Comparison of ENCODE assay signal across 3 cellular contexts in the genomic region with DNA sequence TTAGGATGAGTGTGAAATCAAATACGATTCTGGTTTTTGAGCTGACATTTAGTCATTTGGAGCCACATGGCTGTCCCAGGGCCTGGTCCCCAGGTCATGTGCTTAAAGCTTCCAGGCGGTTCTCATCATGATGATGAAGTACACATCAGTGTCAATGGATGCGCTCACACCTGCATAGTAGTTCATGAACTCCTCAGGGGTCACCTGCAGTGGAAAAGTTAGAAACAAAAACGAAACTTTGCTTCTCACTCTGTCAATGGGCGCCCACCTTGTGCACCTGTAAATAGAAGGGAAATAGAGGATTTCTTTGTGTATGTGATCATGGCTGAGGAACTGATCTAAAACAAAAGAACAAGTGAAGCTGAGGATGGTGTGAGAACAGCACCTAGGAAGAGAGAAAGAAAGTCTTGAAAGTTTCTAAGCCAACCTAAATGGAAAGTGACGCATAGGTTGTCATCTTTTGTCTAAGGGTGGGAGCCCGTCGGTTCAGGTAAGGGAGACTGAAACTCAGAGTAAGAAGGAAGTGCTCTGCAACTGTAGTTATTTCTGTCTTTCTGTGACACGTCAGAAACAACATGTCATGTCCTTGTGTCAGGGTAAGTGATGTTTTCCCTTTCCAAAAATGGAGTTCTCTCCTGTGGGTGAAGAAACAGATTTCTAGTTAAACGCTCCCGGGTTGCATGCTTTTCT.
TF ChIP-seq lines count a peak whose summit lies in the region.

No MANE protein-coding gene starts in this region.

TF ChIP-seq in GM12878, 131 proteins besides CTCF, POLR2A, EP300 and RAD21 (continues in another document):
- TF ChIP-seq SUZ12 (IDR thresholded peaks at IDR 0.05; ENCODE audit: unreplicated experiment) (no peak), IKZF2 (IDR thresholded peaks at IDR 0.05) (peak in 1 of 2 experiments; percentile 67), EZH2 (IDR thresholded peaks at IDR 0.05; ENCODE audit: borderline replicate concordance, control insufficient read depth, low read depth, low read length) (no peak), SIN3A (IDR thresholded peaks at IDR 0.05; ENCODE audit: low read depth, low read length) (no peak), CHD4 (IDR thresholded peaks at IDR 0.05) (no peak), EED (IDR thresholded peaks at IDR 0.05; ENCODE audit: low read depth) (peak; percentile 81), CREB1 (IDR thresholded peaks at IDR 0.05; ENCODE audit: low read depth) (peak; percentile 91), NRF1 (conservative IDR thresholded peaks at IDR 0.05; ENCODE audit: low read depth, low read length) (no peak)
- TF ChIP-seq, protein P1, sequence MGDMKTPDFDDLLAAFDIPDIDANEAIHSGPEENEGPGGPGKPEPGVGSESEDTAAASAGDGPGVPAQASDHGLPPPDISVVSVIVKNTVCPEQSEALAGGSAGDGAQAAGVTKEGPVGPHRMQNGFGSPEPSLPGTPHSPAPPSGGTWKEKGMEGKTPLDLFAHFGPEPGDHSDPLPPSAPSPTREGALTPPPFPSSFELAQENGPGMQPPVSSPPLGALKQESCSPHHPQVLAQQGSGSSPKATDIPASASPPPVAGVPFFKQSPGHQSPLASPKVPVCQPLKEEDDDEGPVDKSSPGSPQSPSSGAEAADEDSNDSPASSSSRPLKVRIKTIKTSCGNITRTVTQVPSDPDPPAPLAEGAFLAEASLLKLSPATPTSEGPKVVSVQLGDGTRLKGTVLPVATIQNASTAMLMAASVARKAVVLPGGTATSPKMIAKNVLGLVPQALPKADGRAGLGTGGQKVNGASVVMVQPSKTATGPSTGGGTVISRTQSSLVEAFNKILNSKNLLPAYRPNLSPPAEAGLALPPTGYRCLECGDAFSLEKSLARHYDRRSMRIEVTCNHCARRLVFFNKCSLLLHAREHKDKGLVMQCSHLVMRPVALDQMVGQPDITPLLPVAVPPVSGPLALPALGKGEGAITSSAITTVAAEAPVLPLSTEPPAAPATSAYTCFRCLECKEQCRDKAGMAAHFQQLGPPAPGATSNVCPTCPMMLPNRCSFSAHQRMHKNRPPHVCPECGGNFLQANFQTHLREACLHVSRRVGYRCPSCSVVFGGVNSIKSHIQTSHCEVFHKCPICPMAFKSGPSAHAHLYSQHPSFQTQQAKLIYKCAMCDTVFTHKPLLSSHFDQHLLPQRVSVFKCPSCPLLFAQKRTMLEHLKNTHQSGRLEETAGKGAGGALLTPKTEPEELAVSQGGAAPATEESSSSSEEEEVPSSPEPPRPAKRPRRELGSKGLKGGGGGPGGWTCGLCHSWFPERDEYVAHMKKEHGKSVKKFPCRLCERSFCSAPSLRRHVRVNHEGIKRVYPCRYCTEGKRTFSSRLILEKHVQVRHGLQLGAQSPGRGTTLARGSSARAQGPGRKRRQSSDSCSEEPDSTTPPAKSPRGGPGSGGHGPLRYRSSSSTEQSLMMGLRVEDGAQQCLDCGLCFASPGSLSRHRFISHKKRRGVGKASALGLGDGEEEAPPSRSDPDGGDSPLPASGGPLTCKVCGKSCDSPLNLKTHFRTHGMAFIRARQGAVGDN (IDR thresholded peaks at IDR 0.05): no peak
- TF ChIP-seq, protein P2, sequence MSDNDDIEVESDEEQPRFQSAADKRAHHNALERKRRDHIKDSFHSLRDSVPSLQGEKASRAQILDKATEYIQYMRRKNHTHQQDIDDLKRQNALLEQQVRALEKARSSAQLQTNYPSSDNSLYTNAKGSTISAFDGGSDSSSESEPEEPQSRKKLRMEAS (IDR thresholded peaks at IDR 0.05; ENCODE audit: low read depth, low read length): no peak
- TF ChIP-seq, protein P3, sequence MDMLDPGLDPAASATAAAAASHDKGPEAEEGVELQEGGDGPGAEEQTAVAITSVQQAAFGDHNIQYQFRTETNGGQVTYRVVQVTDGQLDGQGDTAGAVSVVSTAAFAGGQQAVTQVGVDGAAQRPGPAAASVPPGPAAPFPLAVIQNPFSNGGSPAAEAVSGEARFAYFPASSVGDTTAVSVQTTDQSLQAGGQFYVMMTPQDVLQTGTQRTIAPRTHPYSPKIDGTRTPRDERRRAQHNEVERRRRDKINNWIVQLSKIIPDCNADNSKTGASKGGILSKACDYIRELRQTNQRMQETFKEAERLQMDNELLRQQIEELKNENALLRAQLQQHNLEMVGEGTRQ (IDR thresholded peaks at IDR 0.05; ENCODE audit: borderline replicate concordance, low read depth, low read length): no peak

TF ChIP-seq in SK-N-SH, 30 proteins besides CTCF, POLR2A, EP300 and RAD21:
- TF ChIP-seq JUND (IDR thresholded peaks at IDR 0.05): no peak
- TF ChIP-seq, protein P3 (IDR thresholded peaks at IDR 0.05; ENCODE audit: borderline replicate concordance, low read depth, low read length): no peak
- TF ChIP-seq, protein P4, sequence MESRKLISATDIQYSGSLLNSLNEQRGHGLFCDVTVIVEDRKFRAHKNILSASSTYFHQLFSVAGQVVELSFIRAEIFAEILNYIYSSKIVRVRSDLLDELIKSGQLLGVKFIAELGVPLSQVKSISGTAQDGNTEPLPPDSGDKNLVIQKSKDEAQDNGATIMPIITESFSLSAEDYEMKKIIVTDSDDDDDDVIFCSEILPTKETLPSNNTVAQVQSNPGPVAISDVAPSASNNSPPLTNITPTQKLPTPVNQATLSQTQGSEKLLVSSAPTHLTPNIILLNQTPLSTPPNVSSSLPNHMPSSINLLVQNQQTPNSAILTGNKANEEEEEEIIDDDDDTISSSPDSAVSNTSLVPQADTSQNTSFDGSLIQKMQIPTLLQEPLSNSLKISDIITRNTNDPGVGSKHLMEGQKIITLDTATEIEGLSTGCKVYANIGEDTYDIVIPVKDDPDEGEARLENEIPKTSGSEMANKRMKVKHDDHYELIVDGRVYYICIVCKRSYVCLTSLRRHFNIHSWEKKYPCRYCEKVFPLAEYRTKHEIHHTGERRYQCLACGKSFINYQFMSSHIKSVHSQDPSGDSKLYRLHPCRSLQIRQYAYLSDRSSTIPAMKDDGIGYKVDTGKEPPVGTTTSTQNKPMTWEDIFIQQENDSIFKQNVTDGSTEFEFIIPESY (IDR thresholded peaks at IDR 0.05; ENCODE audit: borderline replicate concordance, low read depth): no peak
- TF ChIP-seq RFX5 (IDR thresholded peaks at IDR 0.05; ENCODE audit: low read length): no peak
- TF ChIP-seq GATA2 (CRISPR knock-in tag; IDR thresholded peaks at IDR 0.05): no peak
- TF ChIP-seq YY1 (IDR thresholded peaks at IDR 0.05; ENCODE audit: low read depth): no peak
- TF ChIP-seq POLR2AphosphoS5 (IDR thresholded peaks at IDR 0.05; ENCODE audit: low read depth, low read length): no peak
- TF ChIP-seq, protein P5, sequence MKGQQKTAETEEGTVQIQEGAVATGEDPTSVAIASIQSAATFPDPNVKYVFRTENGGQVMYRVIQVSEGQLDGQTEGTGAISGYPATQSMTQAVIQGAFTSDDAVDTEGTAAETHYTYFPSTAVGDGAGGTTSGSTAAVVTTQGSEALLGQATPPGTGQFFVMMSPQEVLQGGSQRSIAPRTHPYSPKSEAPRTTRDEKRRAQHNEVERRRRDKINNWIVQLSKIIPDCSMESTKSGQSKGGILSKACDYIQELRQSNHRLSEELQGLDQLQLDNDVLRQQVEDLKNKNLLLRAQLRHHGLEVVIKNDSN (IDR thresholded peaks at IDR 0.05; ENCODE audit: borderline replicate concordance, low read depth): no peak
- no peak for TF ChIP-seq FOXJ3 (CRISPR knock-in tag; IDR thresholded peaks at IDR 0.05)
- TF ChIP-seq MXI1 (IDR thresholded peaks at IDR 0.05; ENCODE audit: low read depth, low read length): no peak
- TF ChIP-seq PBX3 (IDR thresholded peaks at IDR 0.05): no peak
- no peak for TF ChIP-seq CHD2 (IDR thresholded peaks at IDR 0.05; ENCODE audit: low read length, partially characterized antibody)
- no peak for TF ChIP-seq NRF1 (IDR thresholded peaks at IDR 0.05; ENCODE audit: low read depth, low read length)
- TF ChIP-seq TAF1 (IDR thresholded peaks at IDR 0.05; ENCODE audit: borderline replicate concordance, low read depth, low read length): no peak
- no peak for TF ChIP-seq TCF12 (IDR thresholded peaks at IDR 0.05)
- no peak for TF ChIP-seq MEF2A (IDR thresholded peaks at IDR 0.05; ENCODE audit: borderline replicate concordance, low read depth)

TF ChIP-seq in HEK293T, 16 proteins besides CTCF, POLR2A, EP300 and RAD21:
- TF ChIP-seq HDGF (IDR thresholded peaks at IDR 0.05; ENCODE audit: borderline replicate concordance): no peak
- no peak for TF ChIP-seq SUZ12 (IDR thresholded peaks at IDR 0.05)
- no peak for TF ChIP-seq CTBP1 (IDR thresholded peaks at IDR 0.05; ENCODE audit: borderline replicate concordance)
- no peak for TF ChIP-seq LEF1 (IDR thresholded peaks at IDR 0.05; ENCODE audit: borderline replicate concordance)
- no peak for TF ChIP-seq PKNOX1 (IDR thresholded peaks at IDR 0.05)
- TF ChIP-seq FOXM1 (IDR thresholded peaks at IDR 0.05; ENCODE audit: borderline replicate concordance): no peak
- TF ChIP-seq NFRKB (IDR thresholded peaks at IDR 0.05): no peak
- no peak for TF ChIP-seq L3MBTL2 (conservative IDR thresholded peaks at IDR 0.05)
- no peak for TF ChIP-seq ELF4 (IDR thresholded peaks at IDR 0.05)
- no peak for TF ChIP-seq FOXA1 (IDR thresholded peaks at IDR 0.05)
- TF ChIP-seq SP1 (IDR thresholded peaks at IDR 0.05): no peak
- TF ChIP-seq BHLHE40 (IDR thresholded peaks at IDR 0.05; ENCODE audit: borderline replicate concordance): no peak
- no peak for TF ChIP-seq ZNF384 (IDR thresholded peaks at IDR 0.05)
- TF ChIP-seq FOXK2 (IDR thresholded peaks at IDR 0.05): no peak
- no peak for TF ChIP-seq TARDBP (IDR thresholded peaks at IDR 0.05)
- TF ChIP-seq ARNT (IDR thresholded peaks at IDR 0.05): no peak
TF ChIP-seq in HEK293T: peak in this region for 0.
